ENCODE assay signal across 9 cellular contexts in the genomic region with DNA sequence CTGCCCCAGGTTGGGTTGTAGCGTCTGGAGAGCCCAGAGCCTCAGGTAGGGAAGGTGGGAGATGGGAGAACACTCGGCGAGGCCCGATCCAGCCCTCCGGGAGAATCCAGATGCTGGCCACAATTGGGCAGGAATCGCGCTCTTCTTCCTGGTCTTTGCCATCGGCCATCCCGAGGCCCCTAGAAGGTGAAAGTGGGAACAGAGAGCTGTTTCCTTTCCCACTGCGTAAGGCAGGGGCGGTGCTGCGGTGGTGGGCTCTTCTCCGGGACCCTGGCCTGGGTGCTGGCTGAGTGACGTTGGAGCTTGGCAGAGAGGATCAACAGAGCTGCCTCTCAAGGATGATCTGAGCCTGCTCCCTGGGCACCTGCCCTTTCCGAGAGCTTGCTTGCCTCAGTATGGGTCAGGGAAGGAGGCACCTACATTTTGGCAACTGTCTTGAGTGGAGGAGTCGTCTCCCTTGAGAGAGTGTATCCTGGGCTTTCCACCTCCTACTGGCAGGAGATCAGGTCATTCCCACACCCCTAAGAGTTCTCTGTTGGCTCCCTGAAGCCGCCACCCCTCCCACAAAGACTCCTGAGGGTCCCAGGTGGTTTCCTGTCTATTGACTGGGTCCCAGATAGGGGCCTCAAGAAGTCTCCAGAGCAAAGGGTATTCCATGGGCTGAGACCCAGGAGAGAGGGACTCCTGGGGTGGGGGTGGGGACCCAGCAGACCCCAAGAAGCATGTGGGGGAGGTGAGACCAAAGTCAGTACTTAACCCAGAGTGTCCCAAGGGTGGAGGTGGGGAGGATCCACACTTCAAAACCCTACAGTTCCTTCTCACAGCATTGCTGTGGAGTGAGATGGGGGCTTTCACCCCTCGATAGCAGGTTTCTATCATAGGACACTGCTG. TPM values are rescaled to one million over a fixed set of nuclear protein-coding genes. Genes with fewer than 3 reads are reported as not detected.
DNase-seq lines count a peak whose midpoint lies in the region; ATAC-seq and TF ChIP-seq lines count a peak whose summit lies in the region.
"Had no signal": no experiment of that assay in that cellular context is flagged by ENCODE, and none has a peak within 500 bp of the region (broad histone marks: within the 10 kb centered on the region; RNA-seq: fewer than 3 reads in every experiment).

No MANE protein-coding gene starts in this region.

- peak overlapping the region; percentile 87 to 97 (median 93) for H3K4me3 Mint-ChIP-seq in CD8-positive, alpha-beta memory T cell
- H3K4me3 Mint-ChIP-seq in nephron progenitor cell, result peak overlapping the region; percentile 87

- peaks cover 34 to 62% (median 41%) of the 10 kb centered on the region in 3 donors for H3K4me1 Mint-ChIP-seq in CD8-positive, alpha-beta memory T cell
- peaks cover 46% of the 10 kb centered on the region for H3K4me1 Mint-ChIP-seq in nephron progenitor cell

- no peaks in the 10 kb centered on the region for H3K9me3 ChIP-seq in CD8-positive, alpha-beta memory T cell (ENCODE audit: low read length)
- H3K9me3 ChIP-seq in NT2/D1 (ENCODE audit: insufficient read depth, low read length), result no peaks in the 10 kb centered on the region
- no peaks in the 10 kb centered on the region for H3K9me3 ChIP-seq in ectodermal cell (ENCODE audit: control insufficient read depth, low read length)

- peaks cover 0 to 29% (median 2%) of the 10 kb centered on the region in 3 donors for H3K36me3 Mint-ChIP-seq in CD8-positive, alpha-beta memory T cell
- H3K36me3 Mint-ChIP-seq in nephron progenitor cell (ENCODE audit: low read depth), result no peaks in the 10 kb centered on the region

- CTCF ChIA-PET in CD8-positive, alpha-beta memory T cell (lab: Charles Lee), result interaction anchor here (1.3 to 4.4 kb wide), 7 partner anchors 8 to 179 kb away, joined by 3 to 57 read pairs (median 4); partner anchors contain the start of gene PPCDC

- H3K27me3 ChIP-seq in CD8-positive, alpha-beta memory T cell (ENCODE audit: insufficient read depth, low read length, poor library complexity, severe bottlenecking), result no peaks in the 10 kb centered on the region
- H3K27me3 ChIP-seq in NT2/D1 (ENCODE audit: insufficient read depth, insufficient read length), result peaks cover 32% of the 10 kb centered on the region
- H3K27me3 ChIP-seq in ectodermal cell (ENCODE audit: control insufficient read depth, insufficient read depth, low read length, poor library complexity, severe bottlenecking), result peaks cover 48% of the 10 kb centered on the region

- peaks cover 0 to 1% of the 10 kb centered on the region in 2 donors for H3K27me3 Mint-ChIP-seq in CD8-positive, alpha-beta memory T cell
- H3K27me3 Mint-ChIP-seq in nephron progenitor cell (ENCODE audit: low read depth, poor library complexity), result peaks cover 42% of the 10 kb centered on the region

- peak overlapping the region; percentile 86 for H3K27ac ChIP-seq in CD8-positive, alpha-beta memory T cell (ENCODE audit: low read depth, low read length)
- no peak overlapping the region for H3K27ac ChIP-seq in ectodermal cell (ENCODE audit: insufficient read depth, low read depth, low read length, poor library complexity, severe bottlenecking)

- DNase-seq in CD8-positive, alpha-beta memory T cell, result no peak
- DNase-seq in NT2/D1 (ENCODE audit: low read depth, low spot score) (no peak), nephron progenitor cell (no peak), GM13976 (ENCODE audit: low spot score) (no peak)
- no peak for DNase-seq in stimulated activated CD4-positive, alpha-beta T cell treated with anti-CD3 and anti-CD28 coated beads, Interleukin-12 subunit alpha, Interleukin-12 subunit beta, amount 100 ng/mL, for 4 hours
- no peak for DNase-seq in stimulated activated CD4-positive, alpha-beta T cell treated with anti-CD3 and anti-CD28 coated beads, Interleukin-4, amount 100 ng/mL, for 24 hours

- peaks cover 41% of the 10 kb centered on the region for H3K4me1 ChIP-seq in CD8-positive, alpha-beta memory T cell (ENCODE audit: insufficient read depth, low read length)
- H3K4me1 ChIP-seq in NT2/D1 (ENCODE audit: insufficient read depth, insufficient read length) (peaks cover 20% of the 10 kb centered on the region), ectodermal cell (ENCODE audit: control insufficient read depth, insufficient read depth, low read length) (peaks cover 12% of the 10 kb centered on the region)

- ATAC-seq in HG02870 (IDR thresholded peaks at IDR 0.05; ENCODE audit: unreplicated experiment), result no peak

- POLR2A ChIA-PET in CD8-positive, alpha-beta memory T cell (lab: Charles Lee), result interaction anchor here (1.0 to 1.8 kb wide), 2 partner anchors 174 to 208 kb away, joined by 4 to 6 read pairs; partner anchors contain the start of gene SCAMP5

- peak overlapping the region; percentile 94 for H3K9ac ChIP-seq in NT2/D1 (ENCODE audit: insufficient read length, low read depth)

- in situ Hi-C loops in GM13976 (cut with MboI; ENCODE audit: low sequenced_read_pairs, unreplicated experiment), result loop anchor here (5.0 to 10.0 kb wide), 2 partner anchors 71 to 108 kb away; no protein-coding TSS in a partner anchor

- H3K27ac Mint-ChIP-seq in CD8-positive, alpha-beta memory T cell, result peak overlapping the region; percentile 92 to 98 (median 94)
- no peak overlapping the region for H3K27ac Mint-ChIP-seq in nephron progenitor cell

- 26% methylated on average over 18 of the region's 18 CpGs for WGBS in ectodermal cell, 2 experiments

- TF ChIP-seq CTCF in nephron progenitor cell (IDR thresholded peaks at IDR 0.05), result no peak
- TF ChIP-seq CTCF in GM13976 (IDR thresholded peaks at IDR 0.05; ENCODE audit: borderline replicate concordance, control extremely low read depth, extremely low read depth, insufficient read depth, missing control alignments), result no peak

- peak overlapping the region; percentile 87 for H3K4me3 ChIP-seq in CD8-positive, alpha-beta memory T cell (ENCODE audit: low read length)
- H3K4me3 ChIP-seq in NT2/D1 (ENCODE audit: insufficient read length, low read depth) (peak overlapping the region; percentile 95), ectodermal cell (ENCODE audit: insufficient read depth, low read depth, low read length) (peak overlapping the region; percentile 52)

- peaks cover 10% of the 10 kb centered on the region for H3K36me3 ChIP-seq in CD8-positive, alpha-beta memory T cell (ENCODE audit: insufficient read depth, low read length)
- H3K36me3 ChIP-seq in NT2/D1 (ENCODE audit: insufficient read depth, insufficient read length, low read length) (peaks cover 36% of the 10 kb centered on the region), ectodermal cell (ENCODE audit: control insufficient read depth, insufficient read depth, low read length) (peaks cover 3% of the 10 kb centered on the region)

- H3K9me3 Mint-ChIP-seq in CD8-positive, alpha-beta memory T cell, result no peaks in the 10 kb centered on the region
- no peaks in the 10 kb centered on the region for H3K9me3 Mint-ChIP-seq in nephron progenitor cell

RNA-seq across cellular contexts. Expression of gene C15orf39, which starts 1.6 kb away (rescaled TPM):
- 10 to 100 TPM; 29.8 to 32.0 TPM for total RNA-seq in CD8-positive, alpha-beta memory T cell
- polyA plus RNA-seq in CD8-positive, alpha-beta memory T cell, result 6.1 TPM
- 7.9 TPM for polyA plus RNA-seq in ectodermal cell (2013, experiment 1 of 4)
- polyA plus RNA-seq in ectodermal cell (2013, experiment 2 of 4), result 10.5 TPM
- polyA plus RNA-seq in ectodermal cell (2013, experiment 3 of 4), result 7.4 TPM
- 8.9 TPM for polyA plus RNA-seq in ectodermal cell (2013, experiment 4 of 4)

RNA-seq across cellular contexts. Expression of gene GOLGA6C, which starts 54.9 kb away (rescaled TPM):
- not detected for total RNA-seq in CD8-positive, alpha-beta memory T cell
- polyA plus RNA-seq in CD8-positive, alpha-beta memory T cell, result not detected
- not detected for polyA plus RNA-seq in ectodermal cell (2013, experiment 1 of 4)
- polyA plus RNA-seq in ectodermal cell (2013, experiment 2 of 4), result not detected
- polyA plus RNA-seq in ectodermal cell (2013, experiment 3 of 4), result not detected
- not detected for polyA plus RNA-seq in ectodermal cell (2013, experiment 4 of 4)
- total RNA-seq: LHCN-M2 had no signal
